Comparison of ENCODE assay signal across 24 cellular contexts in genomic region chr6:115982453-115982852, GRCh38.
"Had no signal": no experiment of that assay in that cellular context is flagged by ENCODE, and none has a peak within 500 bp of the region (broad histone marks: within the 10 kb centered on the region; RNA-seq: fewer than 3 reads in every experiment).

No MANE protein-coding gene starts in this region.

- ATAC-seq: activated CD4-positive, alpha-beta T cell treated with anti-CD3 and anti-CD28 coated beads for 36 hours; activated CD8-positive, alpha-beta T cell treated with anti-CD3 and anti-CD28 coated beads, Interleukin-2, amount 10 ng/mL, durations not matched to agents 7 days and 5 days; activated T-cell treated with anti-CD3 and anti-CD28 coated beads, Interleukin-2, amount 50 U/mL, for 72 hours; left lobe of liver; lower lobe of right lung; natural killer cell; right cardiac atrium had no signal

- FAIRE-seq: endothelial cell of umbilical vein, frontal cortex had no signal

- H3K27me3 ChIP-seq: adrenal gland, esophagus squamous epithelium, spleen, transverse colon had no signal

- DNase-seq: activated CD4-positive, alpha-beta T cell treated with anti-CD3 and anti-CD28 coated beads for 36 hours; activated CD4-positive, CD25-positive, alpha-beta regulatory T cell; activated CD8-positive, alpha-beta T cell treated with anti-CD3 and anti-CD28 coated beads, Interleukin-2, amount 10 ng/mL, durations not matched to agents 7 days and 5 days; activated naive CD4-positive, alpha-beta T cell treated with Interleukin-2 at 50 U/mL for 16 hours; activated naive CD8-positive, alpha-beta T cell treated with anti-CD3 and anti-CD28 coated beads for 36 hours; activated T-cell treated with anti-CD3 and anti-CD28 coated beads for 4 hours; activated T-cell treated with anti-CD3 and anti-CD28 coated beads, Interleukin-2, amount 50 U/mL, for 72 hours; adrenal gland; aorta; caudate nucleus; cortex of kidney; esophagus squamous epithelium; islet precursor cell; lower lobe of right lung; mesendoderm; natural killer cell; right cardiac atrium; spleen; stimulated activated naive CD4-positive, alpha-beta T cell treated with Interleukin-2 at 50 U/mL for 16 hours; transverse colon had no signal

- H3K9me3 Mint-ChIP-seq: activated naive CD8-positive, alpha-beta T cell treated with anti-CD3 and anti-CD28 coated beads for 36 hours; activated T-cell treated with anti-CD3 and anti-CD28 coated beads, Interleukin-2, amount 50 U/mL, for 72 hours; brain had no signal

- H3K9me3 ChIP-seq: adrenal gland, esophagus squamous epithelium, lower lobe of right lung, spleen, transverse colon had no signal

- H3K36me3 ChIP-seq: adrenal gland, esophagus squamous epithelium, lower lobe of right lung, spleen, transverse colon had no signal

- H3K4me3 Mint-ChIP-seq: activated CD4-positive, alpha-beta T cell treated with anti-CD3 and anti-CD28 coated beads for 36 hours; activated CD8-positive, alpha-beta T cell treated with anti-CD3 and anti-CD28 coated beads, Interleukin-2, amount 10 ng/mL, durations not matched to agents 7 days and 5 days; activated naive CD8-positive, alpha-beta T cell treated with anti-CD3 and anti-CD28 coated beads for 36 hours; activated T-cell treated with anti-CD3 and anti-CD28 coated beads, Interleukin-2, amount 50 U/mL, for 72 hours; brain; natural killer cell had no signal

- H3K27ac Mint-ChIP-seq: activated CD4-positive, alpha-beta T cell treated with anti-CD3 and anti-CD28 coated beads for 36 hours; activated CD8-positive, alpha-beta T cell treated with anti-CD3 and anti-CD28 coated beads, Interleukin-2, amount 10 ng/mL, durations not matched to agents 7 days and 5 days; activated naive CD8-positive, alpha-beta T cell treated with anti-CD3 and anti-CD28 coated beads for 36 hours; activated T-cell treated with anti-CD3 and anti-CD28 coated beads, Interleukin-2, amount 50 U/mL, for 72 hours; brain; natural killer cell had no signal

- H3K4me3 ChIP-seq: adrenal gland, esophagus squamous epithelium, lower lobe of right lung, spleen, transverse colon had no signal

- H3K27me3 Mint-ChIP-seq: brain had no signal

- H3K4me1 ChIP-seq: adrenal gland, esophagus squamous epithelium, lower lobe of right lung, spleen had no signal

- H3K4me1 Mint-ChIP-seq: activated CD4-positive, alpha-beta T cell treated with anti-CD3 and anti-CD28 coated beads for 36 hours; activated naive CD8-positive, alpha-beta T cell treated with anti-CD3 and anti-CD28 coated beads for 36 hours; brain; natural killer cell had no signal

- H3K27ac ChIP-seq: adrenal gland, esophagus squamous epithelium, lower lobe of right lung, spleen, transverse colon had no signal

- H3K36me3 Mint-ChIP-seq: activated naive CD8-positive, alpha-beta T cell treated with anti-CD3 and anti-CD28 coated beads for 36 hours; brain; natural killer cell had no signal
